In genomic region chr10:12350167-12350872, GRCh38 we compare ENCODE assay signal across 9 cellular contexts. TPM values are rescaled to one million over a fixed set of nuclear protein-coding genes. Genes with fewer than 3 reads are reported as not detected.
A peak's percentile ranks its signal among the peaks of the same experiment; 100 is the strongest.
DNase-seq lines count a peak whose midpoint lies in the region; ATAC-seq and TF ChIP-seq lines count a peak whose summit lies in the region.
"Had no signal": no experiment of that assay in that cellular context is flagged by ENCODE, and none has a peak within 500 bp of the region (broad histone marks: within the 10 kb centered on the region; RNA-seq: fewer than 3 reads in every experiment).

No MANE protein-coding gene starts in this region.

- no peak overlapping the region for H3K4ac ChIP-seq in trophoblast cell (ENCODE audit: low read depth, low read length)

- no peak overlapping the region for H3K27ac ChIP-seq in SK-N-MC
- H3K27ac ChIP-seq in heart right ventricle = peak overlapping the region in 9 of 10 donors; percentile 44 to 93 (median 79)
- H3K27ac ChIP-seq in trophoblast cell (ENCODE audit: low read depth, low read length) = no peak overlapping the region
- H3K27ac ChIP-seq: epithelial cell of prostate had no signal

- H3K4me1 ChIP-seq in adipocyte (ENCODE audit: control insufficient read depth, insufficient read depth, low read length) = peaks cover 12% of the 10 kb centered on the region
- H3K4me1 ChIP-seq in heart right ventricle = peaks cover 4 to 26% (median 16%) of the 10 kb centered on the region in 9 donors
- H3K4me1 ChIP-seq in trophoblast cell (ENCODE audit: control insufficient read depth in 1 of 2, insufficient read depth in 2 of 2, low read length in 2 of 2) = peaks cover 7 to 8% of the 10 kb centered on the region in 2 experiments

- no peak overlapping the region for H2AK5ac ChIP-seq in trophoblast cell (ENCODE audit: low read length)

- H3K79me1 ChIP-seq in trophoblast cell (ENCODE audit: low read length) = peaks cover 2% of the 10 kb centered on the region

- H4K91ac ChIP-seq in trophoblast cell (ENCODE audit: low read depth, low read length) = no peak overlapping the region

- H4K8ac ChIP-seq in trophoblast cell (ENCODE audit: low read depth, low read length) = no peak overlapping the region

- H3K9me3 ChIP-seq in SK-N-MC (ENCODE audit: low read depth, low read length) = no peaks in the 10 kb centered on the region
- H3K9me3 ChIP-seq in adipocyte (ENCODE audit: control insufficient read depth, low read length) = no peaks in the 10 kb centered on the region
- no peaks in the 10 kb centered on the region for H3K9me3 ChIP-seq in heart right ventricle
- H3K9me3 ChIP-seq in trophoblast cell (ENCODE audit: insufficient read depth, low read depth, low read length) = peaks cover 2% of the 10 kb centered on the region

- no peak overlapping the region for H3K23ac ChIP-seq in trophoblast cell (ENCODE audit: low read length)

- peak overlapping the region; percentile 73 for H3K4me3 ChIP-seq in GM08714 (ENCODE audit: low read length)
- H3K4me3 ChIP-seq in SK-N-MC = peak overlapping the region; percentile 85
- peak overlapping the region; percentile 92 for H3K4me3 ChIP-seq in adipocyte (ENCODE audit: low read length)
- H3K4me3 ChIP-seq in heart right ventricle = peak overlapping the region; percentile 62 to 93 (median 84)
- H3K4me3 ChIP-seq in trophoblast cell (ENCODE audit: low read depth, low read length) = peak overlapping the region; percentile 70

- no peak overlapping the region for H2BK5ac ChIP-seq in trophoblast cell (ENCODE audit: low read depth, low read length, poor library complexity)

- H3K9ac ChIP-seq in SK-N-MC (ENCODE audit: insufficient read length) = no peak overlapping the region
- peak overlapping the region; percentile 85 for H3K9ac ChIP-seq in adipocyte (ENCODE audit: low read length)
- no peak overlapping the region for H3K9ac ChIP-seq in trophoblast cell (ENCODE audit: low read length)

- no peaks in the 10 kb centered on the region for H3K79me2 ChIP-seq in trophoblast cell (ENCODE audit: control insufficient read depth, insufficient read depth, low read length, poor library complexity)

- H3K36me3 ChIP-seq in SK-N-MC (ENCODE audit: insufficient read depth, low read length) (no peaks in the 10 kb centered on the region), adipocyte (ENCODE audit: control insufficient read depth, insufficient read depth, low read length, severe bottlenecking) (no peaks in the 10 kb centered on the region), heart right ventricle (no peaks in the 10 kb centered on the region), trophoblast cell (ENCODE audit: control insufficient read depth in 1 of 2, insufficient read depth in 2 of 2, low read length in 2 of 2) (no peaks in the 10 kb centered on the region)

- H3K18ac ChIP-seq in trophoblast cell (ENCODE audit: low read length) = no peak overlapping the region

- no peak overlapping the region for H3K14ac ChIP-seq in trophoblast cell (ENCODE audit: low read length)

- TF ChIP-seq CTCF in heart right ventricle (IDR thresholded peaks at IDR 0.05) = no peak

- H3K4me2 ChIP-seq in trophoblast cell (ENCODE audit: low read length) = peak overlapping the region; percentile 50

- DNase-seq in SK-N-MC (ENCODE audit: low read depth, low spot score) (no peak), adipocyte (ENCODE audit: low read depth) (peak; percentile 70), heart right ventricle (peak; percentile 28 to 41), trophoblast cell (peak in 1 of 2 donors; percentile 28), HCEC 1CT (no peak)

- H2AFZ ChIP-seq in trophoblast cell (ENCODE audit: insufficient read depth, low read length, poor library complexity) = no peak overlapping the region

- ATAC-seq in HG02885 (IDR thresholded peaks at IDR 0.05; ENCODE audit: poor library complexity, unreplicated experiment) (peak; percentile 28), heart right ventricle (peak in 7 of 8 donors; percentile 7 to 54 (median 45)), HG02763 (IDR thresholded peaks at IDR 0.05; ENCODE audit: unreplicated experiment) (no peak)

- H2BK120ac ChIP-seq in trophoblast cell (ENCODE audit: insufficient read depth, low read length, poor library complexity) = no peak overlapping the region

- WGBS in heart right ventricle, 2 donors = 1% methylated on average over 47 of the region's 47 CpGs
- no CpG with 5 or more reads among the region's 47 CpGs for WGBS in trophoblast cell (ENCODE audit: extremely low coverage, insufficient coverage, insufficient read length)

- intact Hi-C loops in heart right ventricle (cut with DNase I) = loop anchor here in 1 of 10 donors (10.0 kb wide), 1 partner anchor 354 kb away; no protein-coding TSS in a partner anchor

- no peak overlapping the region for H2BK12ac ChIP-seq in trophoblast cell (ENCODE audit: low read length)

- H4K12ac ChIP-seq in trophoblast cell (ENCODE audit: low read depth, low read length) = no peak overlapping the region

- H3K27me3 ChIP-seq in adipocyte (replicated peaks; ENCODE audit: control insufficient read depth, insufficient read depth, low read length) (no peaks in the 10 kb centered on the region), heart right ventricle (peaks cover 0 to 6% (median 4%) of the 10 kb centered on the region in 7 donors), trophoblast cell (ENCODE audit: insufficient read depth, low read length) (peaks cover 28% of the 10 kb centered on the region)

RNA-seq across cellular contexts. Expression of gene CAMK1D, which starts 1.0 kb away (rescaled TPM):
- total RNA-seq in heart right ventricle = 10 to 100 TPM in 2 of 10 donors, 1 to 10 TPM in 8; 2.0 to 17.7 (median 2.9) TPM
- 1 to 10 TPM; 1.3 to 1.7 TPM for polyA plus RNA-seq in heart right ventricle
- polyA plus RNA-seq in trophoblast cell (2013) = 0.26 and 0.28 TPM in 2 replicates

Comparison
In these comparisons a context has a peak if more than half of its experiments do, and no peak if none do; other contexts are left out.
1. DNase-seq: peak in adipocyte (single experiment) and heart right ventricle (2 of 2); none in SK-N-MC (single experiment) and HCEC 1CT (single experiment).
2. H3K27ac ChIP-seq: peak in heart right ventricle (9 of 10); none in SK-N-MC (single experiment) and trophoblast cell (single experiment).
3. Peak in every context shown above with its lines, with median percentiles within 50 percentile points of each other: H3K4me3 ChIP-seq.